In genomic region chr3:37245003-37245402, GRCh38 we compare ENCODE assay signal across 10 cellular contexts. TPM values are rescaled to one million over a fixed set of nuclear protein-coding genes. Genes with fewer than 3 reads are reported as not detected.
A peak's percentile ranks its signal among the peaks of the same experiment; 100 is the strongest.
DNase-seq lines count a peak whose midpoint lies in the region; ATAC-seq and TF ChIP-seq lines count a peak whose summit lies in the region.
"Had no signal": no experiment of that assay in that cellular context is flagged by ENCODE, and none has a peak within 500 bp of the region (broad histone marks: within the 10 kb centered on the region; RNA-seq: fewer than 3 reads in every experiment).

No MANE protein-coding gene starts in this region.

- DNase-seq in SK-N-SH (no peak), SJCRH30 (no peak), foreskin fibroblast (no peak), DMS 273 treated with DMSO at 0.1 percent for 48 hours (lab: John Stamatoyannopoulos, UW) (no peak)
- DNase-seq in stimulated activated naive B cell treated with anti-CD40 and anti-IgM and Interleukin-4, amounts not matched to agents 10 μg/mL and 1 μg/mL and 100 μg/mL, for 72 hours: no peak
- DNase-seq in activated naive CD4-positive, alpha-beta T cell treated with anti-CD3 and anti-CD28 coated beads, Interleukin-2, amount 10 ng/mL, durations not matched to agents 7 days and 5 days: no peak
- DNase-seq: cerebellar nuclear complex, NCI-H2029 had no signal

- TF ChIP-seq CTCF in SK-N-SH (IDR thresholded peaks at IDR 0.05) (no peak), foreskin fibroblast (IDR thresholded peaks at IDR 0.05; ENCODE audit: low read depth, low read length) (no peak)

- H3K36me3 ChIP-seq in SK-N-SH (replicated peaks in 1 of 2; ENCODE audit: control insufficient read depth in 1 of 2, insufficient read depth in 2 of 2, low read length in 1 of 2) (peaks cover 0 to 5% of the 10 kb centered on the region in 2 experiments), SJCRH30 (no peaks in the 10 kb centered on the region), skeletal muscle satellite cell (ENCODE audit: insufficient read depth, low read length) (no peaks in the 10 kb centered on the region)

- no peak overlapping the region for H3K4me3 Mint-ChIP-seq in stimulated activated naive B cell treated with anti-CD40 and anti-IgM and Interleukin-4, amounts not matched to agents 10 μg/mL and 1 μg/mL and 100 μg/mL, for 72 hours
- no peak overlapping the region for H3K4me3 Mint-ChIP-seq in activated naive CD4-positive, alpha-beta T cell treated with anti-CD3 and anti-CD28 coated beads, Interleukin-2, amount 10 ng/mL, durations not matched to agents 7 days and 5 days

- 92% methylated on average over 3 of the region's 3 CpGs for WGBS in SK-N-SH (ENCODE audit: low lambda C conversion rate)

- peaks cover 3% of the 10 kb centered on the region for H3F3A ChIP-seq in SK-N-SH (replicated peaks; ENCODE audit: insufficient read depth)

- H3K4me3 ChIP-seq in SK-N-SH (ENCODE audit: low read depth in 2 of 2, low read length in 1 of 2) (peak overlapping the region; percentile 84 to 96; a peak in 3 of 4 replicates), SJCRH30 (peak overlapping the region; percentile 99), foreskin fibroblast (ENCODE audit: low read depth in 1 of 2, low read length in 2 of 2) (peak overlapping the region; percentile 75 to 99), skeletal muscle satellite cell (ENCODE audit: low read length) (peak overlapping the region; percentile 85)

- H3K9me3 ChIP-seq in SK-N-SH (no peaks in the 10 kb centered on the region), SJCRH30 (replicated peaks) (no peaks in the 10 kb centered on the region), skeletal muscle satellite cell (replicated peaks; ENCODE audit: low read length) (no peaks in the 10 kb centered on the region)

- H3K4me2 ChIP-seq in SK-N-SH (peak overlapping the region; percentile 92), skeletal muscle satellite cell (ENCODE audit: low read length) (peak overlapping the region; percentile 95)

- H3K27me3 ChIP-seq in SK-N-SH (ENCODE audit: insufficient read depth) (no peaks in the 10 kb centered on the region), SJCRH30 (no peaks in the 10 kb centered on the region), skeletal muscle satellite cell (ENCODE audit: control insufficient read depth, insufficient read depth, low read length) (no peaks in the 10 kb centered on the region)

- H2AFZ ChIP-seq in SK-N-SH (ENCODE audit: low read depth): no peak overlapping the region

- H3K27me3 Mint-ChIP-seq in stimulated activated naive B cell treated with anti-CD40 and anti-IgM and Interleukin-4, amounts not matched to agents 10 μg/mL and 1 μg/mL and 100 μg/mL, for 72 hours: no peaks in the 10 kb centered on the region
- H3K27me3 Mint-ChIP-seq in activated naive CD4-positive, alpha-beta T cell treated with anti-CD3 and anti-CD28 coated beads, Interleukin-2, amount 10 ng/mL, durations not matched to agents 7 days and 5 days: no peaks in the 10 kb centered on the region

- H3K27ac Mint-ChIP-seq in stimulated activated naive B cell treated with anti-CD40 and anti-IgM and Interleukin-4, amounts not matched to agents 10 μg/mL and 1 μg/mL and 100 μg/mL, for 72 hours: no peak overlapping the region
- H3K27ac Mint-ChIP-seq in activated naive CD4-positive, alpha-beta T cell treated with anti-CD3 and anti-CD28 coated beads, Interleukin-2, amount 10 ng/mL, durations not matched to agents 7 days and 5 days: no peak overlapping the region

- no peaks in the 10 kb centered on the region for H3K9me3 Mint-ChIP-seq in stimulated activated naive B cell treated with anti-CD40 and anti-IgM and Interleukin-4, amounts not matched to agents 10 μg/mL and 1 μg/mL and 100 μg/mL, for 72 hours
- H3K9me3 Mint-ChIP-seq in activated naive CD4-positive, alpha-beta T cell treated with anti-CD3 and anti-CD28 coated beads, Interleukin-2, amount 10 ng/mL, durations not matched to agents 7 days and 5 days: no peaks in the 10 kb centered on the region

- TF ChIP-seq RAD21 in SK-N-SH (IDR thresholded peaks at IDR 0.05; ENCODE audit: low read length): no peak

- H3K27ac ChIP-seq in SK-N-SH (ENCODE audit: low read depth in 2 of 2, low read length in 1 of 2) (no peak overlapping the region), SJCRH30 (peak overlapping the region; percentile 65; the same call in 1 of the 2 replicates)

- H3K4me1 Mint-ChIP-seq in stimulated activated naive B cell treated with anti-CD40 and anti-IgM and Interleukin-4, amounts not matched to agents 10 μg/mL and 1 μg/mL and 100 μg/mL, for 72 hours: peaks cover 28 to 54% of the 10 kb centered on the region in 2 donors
- H3K4me1 Mint-ChIP-seq in activated naive CD4-positive, alpha-beta T cell treated with anti-CD3 and anti-CD28 coated beads, Interleukin-2, amount 10 ng/mL, durations not matched to agents 7 days and 5 days: peaks cover 38% of the 10 kb centered on the region

- peaks cover 4 to 12% of the 10 kb centered on the region in 2 donors for H3K36me3 Mint-ChIP-seq in stimulated activated naive B cell treated with anti-CD40 and anti-IgM and Interleukin-4, amounts not matched to agents 10 μg/mL and 1 μg/mL and 100 μg/mL, for 72 hours
- peaks cover 13% of the 10 kb centered on the region for H3K36me3 Mint-ChIP-seq in activated naive CD4-positive, alpha-beta T cell treated with anti-CD3 and anti-CD28 coated beads, Interleukin-2, amount 10 ng/mL, durations not matched to agents 7 days and 5 days

- no peaks in the 10 kb centered on the region for H3K9me2 ChIP-seq in SK-N-SH

- CTCF ChIA-PET in SK-N-SH (lab: Yijun Ruan, JAX): interaction anchor here (1.4 to 1.9 kb wide), 2 partner anchors 9 to 29 kb away, joined by 4 to 6 read pairs; no protein-coding TSS in a partner anchor
- CTCF ChIA-PET in activated naive CD4-positive, alpha-beta T cell treated with anti-CD3 and anti-CD28 coated beads, Interleukin-2, amount 10 ng/mL, durations not matched to agents 7 days and 5 days (lab: Charles Lee): interaction anchor here (1.6 kb wide), 1 partner anchor 9 kb away, joined by 3 read pairs; no protein-coding TSS in a partner anchor

- no peak for TF ChIP-seq EP300 in SK-N-SH (IDR thresholded peaks at IDR 0.05; ENCODE audit: borderline replicate concordance in 1 of 2, low read depth in 1 of 2, low read length in 1 of 2)

- POLR2A ChIA-PET in SK-N-SH (lab: Yijun Ruan, JAX): no interaction called here

- H4K20me1 ChIP-seq in SK-N-SH (ENCODE audit: insufficient read depth): peaks cover 57% of the 10 kb centered on the region

- H3K4me1 ChIP-seq in SK-N-SH (ENCODE audit: control insufficient read depth in 1 of 2, insufficient read depth in 2 of 2, low read depth in 1 of 2, low read length in 1 of 2) (peaks cover 14 to 15% of the 10 kb centered on the region in 2 experiments; a peak in 3 of 4 replicates), SJCRH30 (peaks cover 7% of the 10 kb centered on the region), skeletal muscle satellite cell (ENCODE audit: control insufficient read depth, insufficient read depth, low read length) (peaks cover 49% of the 10 kb centered on the region)

- H3K79me2 ChIP-seq in SK-N-SH (ENCODE audit: insufficient read depth): peaks cover 68% of the 10 kb centered on the region

- peak overlapping the region; percentile 95; the same call in 1 of the 2 replicates for H3K9ac ChIP-seq in SK-N-SH
- peak overlapping the region; percentile 99 for H3K9ac ChIP-seq in skeletal muscle satellite cell (ENCODE audit: low read depth, low read length)

- no peak for ATAC-seq in SK-N-SH treated with all-trans-retinoic acid at 6 μM for 48 hours
- ATAC-seq in stimulated activated naive B cell treated with anti-CD40 and anti-IgM and Interleukin-4, amounts not matched to agents 10 μg/mL and 1 μg/mL and 100 μg/mL, for 72 hours (replicated peaks): no peak

TF ChIP-seq in SK-N-SH, 30 proteins besides CTCF, POLR2A, EP300 and RAD21:
- no peak for TF ChIP-seq RFX5 (IDR thresholded peaks at IDR 0.05; ENCODE audit: low read length)
TF ChIP-seq in SK-N-SH: peak in this region for 0.

TF ChIP-seq in SK-N-SH treated with all-trans-retinoic acid at 6 μM for 48 hours, 23 proteins besides CTCF, POLR2A, EP300 and RAD21:
- no peak for TF ChIP-seq TCF4 (CRISPR knock-in tag; IDR thresholded peaks at IDR 0.05; ENCODE audit: borderline replicate concordance)
- TF ChIP-seq ZNF8 (CRISPR knock-in tag; IDR thresholded peaks at IDR 0.05): no peak
- no peak for TF ChIP-seq POU6F1 (CRISPR knock-in tag; IDR thresholded peaks at IDR 0.05; ENCODE audit: borderline replicate concordance, low read depth)

RNA-seq across cellular contexts. Expression of gene GOLGA4, which starts 1.9 kb away (rescaled TPM):
- polyA plus RNA-seq in SK-N-SH (2012; rRNA removed): 5.4 and 6.8 TPM in 2 replicates
- 8.6 and 13.1 TPM in 2 replicates for polyA plus RNA-seq in SK-N-SH (2012; cell fraction: cytosol; rRNA removed)
- polyA plus RNA-seq in SK-N-SH (2012; cell fraction: nucleus; rRNA removed): 4.0 and 7.2 TPM in 2 replicates
- total RNA-seq in SJCRH30 (2014; rRNA removed; shearing (Covaris generic)): 36.2 and 41.2 TPM in 2 replicates
- total RNA-seq in skeletal muscle satellite cell (2012; rRNA removed): 36.9 and 48.7 TPM in 2 replicates
